In genomic region chr1:827221-828063, GRCh38 we compare ENCODE assay signal across 8 cellular contexts.
DNase-seq lines count a peak whose midpoint lies in the region; ATAC-seq and TF ChIP-seq lines count a peak whose summit lies in the region.
"Not testable (repeated sequence)": the region's sequence is repeated elsewhere in the genome, so short reads cannot be mapped to it uniquely, and the experiment has no call there.

No MANE protein-coding gene starts in this region.

- not testable (repeated sequence) for H3K36me3 Mint-ChIP-seq in activated naive CD4-positive, alpha-beta T cell treated with anti-CD3 and anti-CD28 coated beads, Interleukin-2, amount 50 U/mL, for 72 hours
- peaks cover 13% of the 10 kb centered on the region for H3K36me3 Mint-ChIP-seq in osteocyte (ENCODE audit: unreplicated experiment)

- peak overlapping the region; percentile 76 for H3K4me3 ChIP-seq in NB4 (ENCODE audit: low read depth, low read length)
- H3K4me3 ChIP-seq in thymus (ENCODE audit: low read length): peak overlapping the region; percentile 63

- H3K4me1 Mint-ChIP-seq in osteocyte (ENCODE audit: unreplicated experiment): peaks cover 28% of the 10 kb centered on the region

- not testable (repeated sequence) for H3K36me3 ChIP-seq in thymus (ENCODE audit: control insufficient read depth, insufficient read depth)

- TF ChIP-seq POLR2A in NB4 (IDR thresholded peaks at IDR 0.05; ENCODE audit: extremely low read depth, insufficient read length): peak; percentile 26

- H3K27ac Mint-ChIP-seq in activated naive CD4-positive, alpha-beta T cell treated with anti-CD3 and anti-CD28 coated beads, Interleukin-2, amount 50 U/mL, for 72 hours: peak overlapping the region; percentile 93 to 96
- peak overlapping the region; percentile 97 for H3K27ac Mint-ChIP-seq in osteocyte (ENCODE audit: unreplicated experiment)

- not testable (repeated sequence) for H3K27me3 Mint-ChIP-seq in osteocyte (ENCODE audit: unreplicated experiment)

- not testable (repeated sequence) for H3K27me3 ChIP-seq in thymus (ENCODE audit: control insufficient read depth, insufficient read depth)

- under 1% methylated on average over 64 of the region's 105 CpGs for WGBS in thymus

- ATAC-seq in HG02588 (IDR thresholded peaks at IDR 0.05; ENCODE audit: unreplicated experiment): peak; percentile 72
- peak; percentile 94 for ATAC-seq in SK-N-SH treated with all-trans-retinoic acid at 6 μM for 48 hours
- ATAC-seq in activated naive CD4-positive, alpha-beta T cell treated with anti-CD3 and anti-CD28 coated beads, Interleukin-2, amount 50 U/mL, for 72 hours: peak; percentile 85 to 94
- peak; percentile 96 for ATAC-seq in Right ventricle myocardium inferior

- peak overlapping the region; percentile 94 for H3K27ac ChIP-seq in thymus (ENCODE audit: low read depth)

- H3K4me3 Mint-ChIP-seq in osteocyte (ENCODE audit: unreplicated experiment): peak overlapping the region; percentile 95

- H3K9me3 Mint-ChIP-seq in activated naive CD4-positive, alpha-beta T cell treated with anti-CD3 and anti-CD28 coated beads, Interleukin-2, amount 50 U/mL, for 72 hours; osteocyte (ENCODE audit: unreplicated experiment): not testable (repeated sequence)

- not testable (repeated sequence) for H3K9me3 ChIP-seq in thymus (ENCODE audit: control insufficient read depth)

- DNase-seq in GM10266 (ENCODE audit: extremely low spot score): peak; percentile 77
- DNase-seq in NB4 (ENCODE audit: low read depth): peak; percentile 93
- peak; percentile 92 to 95 for DNase-seq in activated naive CD4-positive, alpha-beta T cell treated with anti-CD3 and anti-CD28 coated beads, Interleukin-2, amount 50 U/mL, for 72 hours (ENCODE audit: low spot score in 2 of 2)
- DNase-seq in Right ventricle myocardium inferior (ENCODE audit: missing footprints): peak; percentile 99
- peak; percentile 96 for DNase-seq in osteocyte (ENCODE audit: extremely low spot score, unreplicated experiment)

- intact Hi-C loops in Right ventricle myocardium inferior (cut with DNase I): not testable (repeated sequence)

- not testable (repeated sequence) for H3K4me1 ChIP-seq in thymus (ENCODE audit: control insufficient read depth, insufficient read depth, low read length)

- TF ChIP-seq CTCF in GM10266 (IDR thresholded peaks at IDR 0.05; ENCODE audit: control insufficient read depth, insufficient read depth, low read depth, missing control alignments); NB4 (IDR thresholded peaks at IDR 0.05; ENCODE audit: low read depth, low read length); osteocyte (IDR thresholded peaks at IDR 0.05): not testable (repeated sequence)

Comparison
In these comparisons a context has a peak if more than half of its experiments do, and no peak if none do; other contexts are left out.
1. Peak in every context shown above with its lines: DNase-seq, ATAC-seq, H3K4me3 ChIP-seq and H3K27ac ChIP-seq.